ENCODE assay signal across 19 cellular contexts in the genomic region with DNA sequence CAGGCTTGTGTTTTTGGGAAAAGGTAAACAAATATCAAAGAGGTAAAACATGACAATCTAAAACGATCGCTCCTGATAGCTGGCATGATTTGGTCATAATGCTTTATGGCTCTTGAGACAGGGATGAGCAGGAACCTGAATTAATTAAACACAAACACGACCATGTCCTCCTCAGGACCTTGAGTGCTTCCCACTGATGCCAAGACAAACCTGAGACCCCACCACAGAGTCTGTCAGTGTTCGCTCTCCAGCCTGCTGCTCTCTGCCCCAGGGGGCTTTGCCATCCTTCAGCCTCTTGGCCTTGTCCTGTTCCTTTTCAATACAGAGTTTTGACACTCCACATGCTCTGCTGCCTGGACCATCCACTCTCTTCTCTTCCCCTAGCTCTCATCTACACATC.
"Had no signal": no experiment of that assay in that cellular context is flagged by ENCODE, and none has a peak within 500 bp of the region (broad histone marks: within the 10 kb centered on the region; RNA-seq: fewer than 3 reads in every experiment).

No MANE protein-coding gene starts in this region.

- FAIRE-seq: islet of Langerhans, small intestine had no signal

- H3K27ac Mint-ChIP-seq: naive thymus-derived CD4-positive, alpha-beta T cell; neural progenitor cell had no signal

- DNase-seq: colonic mucosa; dermis blood vessel endothelial cell; foreskin melanocyte; heart left ventricle; hippocampal formation; mammary epithelial cell; naive thymus-derived CD4-positive, alpha-beta T cell; nucleus accumbens; ovary; small intestine; stimulated activated CD4-positive, alpha-beta T cell treated with anti-CD3 and anti-CD28 coated beads, Interleukin-12 subunit alpha, Interleukin-12 subunit beta, amount 100 ng/mL, for 4 hours; stimulated activated naive CD4-positive, alpha-beta T cell; stomach; substantia nigra; transverse colon; uterus had no signal

- H3K9me3 Mint-ChIP-seq: neural progenitor cell had no signal

- H3K27me3 Mint-ChIP-seq: naive thymus-derived CD4-positive, alpha-beta T cell had no signal

- ATAC-seq: heart left ventricle; left lobe of liver; naive thymus-derived CD4-positive, alpha-beta T cell had no signal

- H3K4me3 Mint-ChIP-seq: naive thymus-derived CD4-positive, alpha-beta T cell; neural progenitor cell had no signal
